8 cellular contexts compared by ENCODE assay signal in genomic region chr15:26772588-26773484, GRCh38. TPM values are rescaled to one million over a fixed set of nuclear protein-coding genes. Genes with fewer than 3 reads are reported as not detected.
DNase-seq lines count a peak whose midpoint lies in the region; ATAC-seq and TF ChIP-seq lines count a peak whose summit lies in the region.
"Had no signal": no experiment of that assay in that cellular context is flagged by ENCODE, and none has a peak within 500 bp of the region (broad histone marks: within the 10 kb centered on the region; RNA-seq: fewer than 3 reads in every experiment).

TSS of gene GABRB3 (minus strand) at chr15:26773066.

- ATAC-seq in right cardiac atrium (peak; percentile 91 to 92), GM19035 (IDR thresholded peaks at IDR 0.05; ENCODE audit: unreplicated experiment) (no peak), HG03442 (IDR thresholded peaks at IDR 0.05; ENCODE audit: unreplicated experiment) (no peak)
- ATAC-seq: K562 had no signal

- no peaks in the 10 kb centered on the region for H3K9me2 ChIP-seq in Karpas-422 (replicated peaks; ENCODE audit: insufficient read depth, low read length)

- DNase-seq in SK-N-DZ (ENCODE audit: low spot score) (peak; percentile 61), right cardiac atrium (peak; percentile 75 to 90 (median 90)), sigmoid colon (no peak), Karpas-422 (no peak)

- H2AFZ ChIP-seq in Karpas-422 (ENCODE audit: low read length) = no peak within 1 kb of the TSS

- H4K20me1 ChIP-seq in Karpas-422 (ENCODE audit: insufficient read depth, low read depth, low read length) = no peaks in the 10 kb centered on the region

- H3K9me3 ChIP-seq in HUES64 (ENCODE audit: insufficient read depth, low read depth, low read length) = no peaks in the 10 kb centered on the region
- no peaks in the 10 kb centered on the region for H3K9me3 ChIP-seq in right cardiac atrium (ENCODE audit: control insufficient read depth, low read length)
- H3K9me3 ChIP-seq in sigmoid colon = peaks cover 0 to 4% (median 0%) of the 10 kb centered on the region in 4 donors
- H3K9me3 ChIP-seq in Karpas-422 (ENCODE audit: low read length) = peaks cover 13% of the 10 kb centered on the region; the same call in 1 of the 2 replicates

- H3K27ac ChIP-seq in HUES64 (ENCODE audit: low read depth, low read length) = peak within 1 kb of the TSS; percentile 81; the same call in 1 of the 2 replicates
- H3K27ac ChIP-seq in right cardiac atrium (ENCODE audit: low read length) = peak within 1 kb of the TSS; percentile 67
- no peak within 1 kb of the TSS for H3K27ac ChIP-seq in sigmoid colon
- no peak within 1 kb of the TSS for H3K27ac ChIP-seq in Karpas-422 (ENCODE audit: low read length)

- no peak for TF ChIP-seq CTCF in sigmoid colon (IDR thresholded peaks at IDR 0.05)

- intact Hi-C loops in right cardiac atrium (cut with DNase I) = loop anchor here in 1 of 4 donors (10.0 kb wide), 1 partner anchor 488 kb away; no protein-coding TSS in a partner anchor
- intact Hi-C loops in sigmoid colon (cut with DNase I) = no loop called here

- WGBS in HUES64 = under 1% methylated on average over 116 of the region's 126 CpGs
- WGBS in right cardiac atrium = under 1% methylated on average over 120 of the region's 126 CpGs
- 7 to 28% methylated on average over 123 to 125 of the region's 126 CpGs for WGBS in sigmoid colon, 2 donors

- H3K27me3 ChIP-seq in HUES64 (ENCODE audit: insufficient read depth, low read length) (no peaks in the 10 kb centered on the region), right cardiac atrium (ENCODE audit: control insufficient read depth, insufficient read depth) (peaks cover 3% of the 10 kb centered on the region), sigmoid colon (peaks cover 21 to 74% (median 39%) of the 10 kb centered on the region in 3 donors), Karpas-422 (ENCODE audit: low read length) (no peaks in the 10 kb centered on the region)

- no peak within 1 kb of the TSS for H3K4me2 ChIP-seq in Karpas-422 (ENCODE audit: low read depth, low read length, poor library complexity, severe bottlenecking)

- no peaks in the 10 kb centered on the region for H3K79me2 ChIP-seq in Karpas-422 (ENCODE audit: low read length)

- H3K4me1 ChIP-seq in HUES64 (ENCODE audit: insufficient read depth, low read length) = peaks cover 42% of the 10 kb centered on the region
- H3K4me1 ChIP-seq in right cardiac atrium (ENCODE audit: control insufficient read depth, insufficient read depth, low read length) = no peaks in the 10 kb centered on the region
- peaks cover 0 to 23% (median 19%) of the 10 kb centered on the region in 4 donors for H3K4me1 ChIP-seq in sigmoid colon
- H3K4me1 ChIP-seq in Karpas-422 (ENCODE audit: low read length) = no peaks in the 10 kb centered on the region

- peak within 1 kb of the TSS; percentile 84 for H3K9ac ChIP-seq in HUES64 (ENCODE audit: low read depth, low read length)
- no peak within 1 kb of the TSS for H3K9ac ChIP-seq in Karpas-422 (ENCODE audit: low read length)

- H3K36me3 ChIP-seq in HUES64 (ENCODE audit: insufficient read depth, low read length) (0 out of 2 replicates have a peak, but pooled peaks cover 9% of the 10 kb centered on the region), sigmoid colon (no peaks in the 10 kb centered on the region), Karpas-422 (ENCODE audit: insufficient read depth, low read length) (no peaks in the 10 kb centered on the region)

- TF ChIP-seq POLR2A in sigmoid colon (IDR thresholded peaks at IDR 0.05) = no peak

- TF ChIP-seq EP300 in sigmoid colon (IDR thresholded peaks at IDR 0.05) = no peak

- H3K4me3 ChIP-seq in HUES64 (ENCODE audit: low read length) (peak within 1 kb of the TSS; percentile 71), right cardiac atrium (ENCODE audit: low read length) (peak within 1 kb of the TSS; percentile 83), sigmoid colon (peak within 1 kb of the TSS in 3 of 4 donors; percentile 42 to 54 (median 49)), Karpas-422 (ENCODE audit: low read length) (no peak within 1 kb of the TSS)
- H3K4me3 ChIP-seq: K562 had no signal

RNA-seq across cellular contexts. Expression of gene GABRB3, which starts in this region (rescaled TPM):
- polyA plus RNA-seq in HUES64 (2013, experiment 1 of 2) = 98.5 TPM
- 81.1 TPM for polyA plus RNA-seq in HUES64 (2013, experiment 2 of 2)
- polyA plus RNA-seq in SK-N-DZ (2014; cell fraction: cytosol; rRNA removed) = 33.1 and 34.7 TPM in 2 replicates
- polyA plus RNA-seq in SK-N-DZ (2014; cell fraction: nucleus; rRNA removed) = 17.5 and 19.3 TPM in 2 replicates
- total RNA-seq in right cardiac atrium (10 to 100 TPM; 23.7 to 63.4 (median 28.7) TPM), sigmoid colon (1 to 10 TPM in 3 of 4 donors, under 1 TPM in 1; 0.82 to 4.6 (median 3.2) TPM)
- polyA plus RNA-seq in right cardiac atrium (6.3 TPM), sigmoid colon (1 to 10 TPM in 1 of 3 donors, under 1 TPM in 2; 0.23 to 1.0 (median 0.60) TPM)
- not detected in 2 replicates for total RNA-seq in Karpas-422 (2014; rRNA removed; shearing (Covaris generic); ENCODE audit: low replicate concordance)

Comparison
In these comparisons a context has a peak if more than half of its experiments do, and no peak if none do; other contexts are left out.
1. RNA of gene GABRB3 (total RNA-seq): 23.7 to 63.4 TPM in right cardiac atrium; 0.82 to 4.6 TPM in sigmoid colon and not detected in Karpas-422; every median in the first group is over 4 times any median in the second.
2. H3K27ac ChIP-seq: peak in HUES64 (single experiment) and right cardiac atrium (single experiment); none in sigmoid colon (0 of 4) and Karpas-422 (single experiment).
3. DNase-seq: peak in SK-N-DZ (single experiment) and right cardiac atrium (3 of 3); none in sigmoid colon (single experiment) and Karpas-422 (single experiment).
4. ATAC-seq: peak in right cardiac atrium (2 of 2); none in GM19035 (single experiment) and HG03442 (single experiment).